Comparison of ENCODE assay signal across 18 cellular contexts in the genomic region with DNA sequence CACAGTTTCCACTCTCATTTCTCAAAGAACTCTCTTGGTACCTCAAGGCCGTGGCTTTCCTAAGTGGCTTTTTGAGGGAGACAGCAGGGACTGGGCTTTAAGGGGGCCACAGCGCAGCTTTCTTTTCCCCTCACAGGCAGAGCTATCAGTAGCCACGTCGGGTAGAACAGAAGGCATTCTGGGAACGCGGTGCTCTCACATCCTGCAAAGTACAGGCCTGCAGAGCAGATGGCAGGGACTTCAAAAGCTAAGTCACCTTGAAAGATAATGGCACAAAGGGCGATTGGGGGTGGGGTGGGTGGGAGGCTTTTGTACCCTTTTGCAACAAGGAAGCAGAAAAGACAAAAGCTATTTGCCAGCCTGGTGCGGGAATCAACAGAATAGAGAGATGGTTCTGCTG.
DNase-seq lines count a peak whose midpoint lies in the region; ATAC-seq and TF ChIP-seq lines count a peak whose summit lies in the region.
"Had no signal": no experiment of that assay in that cellular context is flagged by ENCODE, and none has a peak within 500 bp of the region (broad histone marks: within the 10 kb centered on the region; RNA-seq: fewer than 3 reads in every experiment).

No MANE protein-coding gene starts in this region.

- H3K4me3 ChIP-seq in ascending aorta, result no peak overlapping the region
- H3K4me3 ChIP-seq: BLaER1 treated with 17β-estradiol and CSF1 and Interleukin-3, amounts not matched to agents 10 nM and 100 nM; GM12878; GM23248 had no signal

- POLR2A ChIA-PET in activated naive CD8-positive, alpha-beta T cell treated with anti-CD3 and anti-CD28 coated beads, Interleukin-2, amount 10 ng/mL, durations not matched to agents 7 days and 5 days (lab: Charles Lee), result no interaction called here
- POLR2A ChIA-PET in naive thymus-derived CD8-positive, alpha-beta T cell (lab: Charles Lee), result no interaction called here

- no peaks in the 10 kb centered on the region for H3K9me3 Mint-ChIP-seq in activated naive CD8-positive, alpha-beta T cell treated with anti-CD3 and anti-CD28 coated beads, Interleukin-2, amount 10 ng/mL, durations not matched to agents 7 days and 5 days
- H3K9me3 Mint-ChIP-seq in activated naive CD8-positive, alpha-beta T cell treated with anti-CD3 and anti-CD28 coated beads for 36 hours, result no peaks in the 10 kb centered on the region
- H3K9me3 Mint-ChIP-seq in naive thymus-derived CD8-positive, alpha-beta T cell, result no peaks in the 10 kb centered on the region
- H3K9me3 Mint-ChIP-seq: T-cell had no signal

- no peak for DNase-seq in activated naive CD8-positive, alpha-beta T cell treated with anti-CD3 and anti-CD28 coated beads, Interleukin-2, amount 10 ng/mL, durations not matched to agents 7 days and 5 days
- no peak for DNase-seq in activated naive CD8-positive, alpha-beta T cell treated with anti-CD3 and anti-CD28 coated beads for 36 hours
- DNase-seq in NCI-H1694 treated with DMSO at 0.1 percent for 48 hours (lab: John Stamatoyannopoulos, UW) (peak; percentile 25), ascending aorta (ENCODE audit: low spot score in 2 of 2) (no peak), HuH-7.5 (ENCODE audit: low spot score) (no peak), COLO668 (lab: John Stamatoyannopoulos, UW; ENCODE audit: unreplicated experiment) (no peak), AG08395 (ENCODE audit: low spot score) (no peak)
- no peak for DNase-seq in naive thymus-derived CD8-positive, alpha-beta T cell
- DNase-seq: GM23248, NCI-H187 treated with DMSO at 0.1 percent for 48 hours, PC-3, RPMI8226, SHP77 treated with DMSO at 0.1 percent for 48 hours, T-cell had no signal

- peaks cover 14% of the 10 kb centered on the region for H3K4me1 Mint-ChIP-seq in activated naive CD8-positive, alpha-beta T cell treated with anti-CD3 and anti-CD28 coated beads, Interleukin-2, amount 10 ng/mL, durations not matched to agents 7 days and 5 days
- peaks cover 21% of the 10 kb centered on the region for H3K4me1 Mint-ChIP-seq in activated naive CD8-positive, alpha-beta T cell treated with anti-CD3 and anti-CD28 coated beads for 36 hours
- H3K4me1 Mint-ChIP-seq in naive thymus-derived CD8-positive, alpha-beta T cell, result peaks cover 17 to 41% (median 36%) of the 10 kb centered on the region in 4 donors

- H3K9me3 ChIP-seq in ascending aorta, result no peaks in the 10 kb centered on the region
- H3K9me3 ChIP-seq: BLaER1 treated with 17β-estradiol and CSF1 and Interleukin-3, amounts not matched to agents 10 nM and 100 nM had no signal

- peak overlapping the region; percentile 12 to 27 for H3K27ac ChIP-seq in ascending aorta
- H3K27ac ChIP-seq: BLaER1 treated with 17β-estradiol and CSF1 and Interleukin-3, amounts not matched to agents 10 nM and 100 nM; GM23248 had no signal

- peak overlapping the region; percentile 30 for H3K27ac Mint-ChIP-seq in activated naive CD8-positive, alpha-beta T cell treated with anti-CD3 and anti-CD28 coated beads, Interleukin-2, amount 10 ng/mL, durations not matched to agents 7 days and 5 days
- no peak overlapping the region for H3K27ac Mint-ChIP-seq in activated naive CD8-positive, alpha-beta T cell treated with anti-CD3 and anti-CD28 coated beads for 36 hours
- peak overlapping the region; percentile 25 to 86 (median 76) for H3K27ac Mint-ChIP-seq in naive thymus-derived CD8-positive, alpha-beta T cell

- H3K27me3 Mint-ChIP-seq in activated naive CD8-positive, alpha-beta T cell treated with anti-CD3 and anti-CD28 coated beads, Interleukin-2, amount 10 ng/mL, durations not matched to agents 7 days and 5 days, result no peaks in the 10 kb centered on the region
- H3K27me3 Mint-ChIP-seq in activated naive CD8-positive, alpha-beta T cell treated with anti-CD3 and anti-CD28 coated beads for 36 hours, result no peaks in the 10 kb centered on the region
- no peaks in the 10 kb centered on the region for H3K27me3 Mint-ChIP-seq in naive thymus-derived CD8-positive, alpha-beta T cell
- H3K27me3 Mint-ChIP-seq: T-cell had no signal

- peaks cover 0 to 4% of the 10 kb centered on the region in 2 donors for H3K36me3 ChIP-seq in ascending aorta

- intact Hi-C loops in ascending aorta (cut with DNase I), result loop anchor here (5.0 kb wide), 1 partner anchor 348 kb away; no protein-coding TSS in a partner anchor

- no peak for ATAC-seq in activated naive CD8-positive, alpha-beta T cell treated with anti-CD3 and anti-CD28 coated beads, Interleukin-2, amount 10 ng/mL, durations not matched to agents 7 days and 5 days (ENCODE audit: low read depth)
- no peak for ATAC-seq in naive thymus-derived CD8-positive, alpha-beta T cell
- ATAC-seq: GM12878, HCT116, PC-3, SK-N-SH treated with all-trans-retinoic acid at 6 μM for 48 hours, T-cell had no signal

- no peak for TF ChIP-seq CTCF in ascending aorta (IDR thresholded peaks at IDR 0.05)

- no peaks in the 10 kb centered on the region for H3K36me3 Mint-ChIP-seq in activated naive CD8-positive, alpha-beta T cell treated with anti-CD3 and anti-CD28 coated beads, Interleukin-2, amount 10 ng/mL, durations not matched to agents 7 days and 5 days
- no peaks in the 10 kb centered on the region for H3K36me3 Mint-ChIP-seq in activated naive CD8-positive, alpha-beta T cell treated with anti-CD3 and anti-CD28 coated beads for 36 hours
- H3K36me3 Mint-ChIP-seq in naive thymus-derived CD8-positive, alpha-beta T cell, result peaks cover 0 to 4% (median 0%) of the 10 kb centered on the region in 3 donors
- H3K36me3 Mint-ChIP-seq: T-cell had no signal

- H3K4me1 ChIP-seq in ascending aorta, result peaks cover 3 to 21% of the 10 kb centered on the region in 2 donors

- no peaks in the 10 kb centered on the region for H3K27me3 ChIP-seq in ascending aorta

- H3K4me3 Mint-ChIP-seq in activated naive CD8-positive, alpha-beta T cell treated with anti-CD3 and anti-CD28 coated beads, Interleukin-2, amount 10 ng/mL, durations not matched to agents 7 days and 5 days, result no peak overlapping the region
- H3K4me3 Mint-ChIP-seq in activated naive CD8-positive, alpha-beta T cell treated with anti-CD3 and anti-CD28 coated beads for 36 hours, result no peak overlapping the region
- H3K4me3 Mint-ChIP-seq in naive thymus-derived CD8-positive, alpha-beta T cell, result peak overlapping the region in 3 of 10 donors; percentile 26 to 55 (median 39)
- H3K4me3 Mint-ChIP-seq: T-cell had no signal
